1 cellular context compared by ENCODE assay signal in the genomic region with DNA sequence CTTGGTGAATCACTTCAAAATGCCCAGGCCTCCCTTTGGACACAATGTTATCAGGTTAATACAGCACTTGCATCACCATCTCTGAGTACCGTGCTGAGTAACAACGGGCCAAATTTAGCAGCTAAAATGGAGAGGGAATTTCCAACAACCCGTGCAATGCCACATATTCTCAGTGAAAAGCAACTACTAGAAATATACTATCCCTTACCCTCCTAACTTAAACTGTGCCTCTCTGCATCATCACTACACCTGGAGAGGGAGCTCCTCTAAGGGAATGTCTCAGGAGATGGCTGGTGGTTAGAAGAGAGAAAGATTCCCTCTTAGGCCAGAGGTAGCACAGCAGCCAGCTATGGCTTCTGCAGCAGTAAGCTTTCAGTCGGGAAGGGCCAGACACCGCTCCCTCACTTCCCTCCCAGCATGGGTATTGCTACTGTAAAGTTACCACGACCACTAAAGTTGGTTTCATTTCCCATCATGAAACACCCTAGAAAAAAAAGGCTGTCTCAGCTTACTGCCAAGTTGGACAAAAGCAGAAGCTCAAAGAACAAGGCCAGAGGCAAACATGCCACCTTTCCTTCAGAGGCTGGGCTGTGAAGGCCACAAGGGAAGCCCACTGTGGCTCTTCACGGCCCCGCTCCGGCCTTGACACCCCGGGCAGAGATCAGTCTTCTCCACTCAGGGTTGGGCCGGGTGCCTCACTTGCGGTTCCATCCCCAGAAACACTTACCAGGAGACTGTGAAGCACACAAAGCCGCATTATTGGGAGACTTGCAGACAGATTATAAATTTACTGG.
TF ChIP-seq lines count a peak whose summit lies in the region.

No MANE protein-coding gene starts in this region.

TF ChIP-seq in GM12878, 131 proteins besides CTCF, POLR2A, EP300 and RAD21 (continued from another document and continues in another):
- TF ChIP-seq MEF2B (IDR thresholded peaks at IDR 0.05; ENCODE audit: partially characterized antibody, poor library complexity, severe bottlenecking) (peak; percentile 70), GABPA (IDR thresholded peaks at IDR 0.05; ENCODE audit: low read depth) (no peak), TCF3 (IDR thresholded peaks at IDR 0.05; ENCODE audit: borderline replicate concordance, insufficient read depth, low read depth, low read length) (no peak), ZNF217 (IDR thresholded peaks at IDR 0.05) (peak; percentile 37; the same call in 1 of the 2 replicates), NRF1 (conservative IDR thresholded peaks at IDR 0.05; ENCODE audit: low read depth, low read length) (no peak), STAT1 (conservative IDR thresholded peaks at IDR 0.05) (no peak), SIN3A (IDR thresholded peaks at IDR 0.05; ENCODE audit: low read depth, low read length) (no peak), ETV6 (conservative IDR thresholded peaks at IDR 0.05 in 1 of 2, IDR thresholded peaks at IDR 0.05 in 1 of 2; ENCODE audit: borderline replicate concordance in 1 of 2, low read depth in 1 of 2) (peak in 1 of 2 experiments; percentile 86; a peak in 2 of 4 replicates), CHD4 (IDR thresholded peaks at IDR 0.05) (no peak), NFYA (IDR thresholded peaks at IDR 0.05; ENCODE audit: borderline replicate concordance, low read depth, low read length) (no peak), SPI1 (IDR thresholded peaks at IDR 0.05; ENCODE audit: borderline replicate concordance, insufficient read depth, low read depth, low read length) (peak; percentile 88), ZZZ3 (IDR thresholded peaks at IDR 0.05; ENCODE audit: control insufficient read depth, insufficient read length, low read depth) (no peak), RELA (IDR thresholded peaks at IDR 0.05; ENCODE audit: borderline replicate concordance, partially characterized antibody) (peak; percentile 72), NBN (IDR thresholded peaks at IDR 0.05) (peak; percentile 48; the same call in 1 of the 2 replicates), CREM (IDR thresholded peaks at IDR 0.05; ENCODE audit: low read depth) (peak; percentile 25; the same call in 1 of the 2 replicates), NR2F1 (conservative IDR thresholded peaks at IDR 0.05) (no peak), IRF4 (IDR thresholded peaks at IDR 0.05; ENCODE audit: low read depth, low read length) (peak; percentile 45; the same call in 1 of the 2 replicates), KDM1A (IDR thresholded peaks at IDR 0.05; ENCODE audit: borderline replicate concordance) (no peak), RCOR1 (conservative IDR thresholded peaks at IDR 0.05; ENCODE audit: low read depth, low read length) (no peak), NR2C1 (IDR thresholded peaks at IDR 0.05) (no peak), DPF2 (IDR thresholded peaks at IDR 0.05) (peak; percentile 67; the same call in 1 of the 2 replicates), BACH1 (IDR thresholded peaks at IDR 0.05; ENCODE audit: borderline replicate concordance) (0 out of 2 replicates have a peak, but pooled peaks have one; percentile 17), NFIC (IDR thresholded peaks at IDR 0.05; ENCODE audit: low read depth, low read length) (peak; percentile 76), NR2C2 (IDR thresholded peaks at IDR 0.05; ENCODE audit: borderline replicate concordance, control insufficient read depth, insufficient read length, low read depth) (no peak), YBX1 (IDR thresholded peaks at IDR 0.05) (no peak), WRNIP1 (IDR thresholded peaks at IDR 0.05; ENCODE audit: borderline replicate concordance, low read depth, low read length) (no peak), CBX3 (IDR thresholded peaks at IDR 0.05; ENCODE audit: borderline replicate concordance, low read depth) (no peak), MTA3 (IDR thresholded peaks at IDR 0.05; ENCODE audit: borderline replicate concordance, low read length) (peak; percentile 63), MXI1 (IDR thresholded peaks at IDR 0.05; ENCODE audit: low read depth, low read length) (peak; percentile 60; the same call in 1 of the 2 replicates)
- TF ChIP-seq, protein P1, sequence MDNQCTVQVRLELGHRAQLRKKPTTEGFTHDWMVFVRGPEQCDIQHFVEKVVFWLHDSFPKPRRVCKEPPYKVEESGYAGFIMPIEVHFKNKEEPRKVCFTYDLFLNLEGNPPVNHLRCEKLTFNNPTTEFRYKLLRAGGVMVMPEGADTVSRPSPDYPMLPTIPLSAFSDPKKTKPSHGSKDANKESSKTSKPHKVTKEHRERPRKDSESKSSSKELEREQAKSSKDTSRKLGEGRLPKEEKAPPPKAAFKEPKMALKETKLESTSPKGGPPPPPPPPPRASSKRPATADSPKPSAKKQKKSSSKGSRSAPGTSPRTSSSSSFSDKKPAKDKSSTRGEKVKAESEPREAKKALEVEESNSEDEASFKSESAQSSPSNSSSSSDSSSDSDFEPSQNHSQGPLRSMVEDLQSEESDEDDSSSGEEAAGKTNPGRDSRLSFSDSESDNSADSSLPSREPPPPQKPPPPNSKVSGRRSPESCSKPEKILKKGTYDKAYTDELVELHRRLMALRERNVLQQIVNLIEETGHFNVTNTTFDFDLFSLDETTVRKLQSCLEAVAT (IDR thresholded peaks at IDR 0.05), result peak; percentile 35; the same call in 1 of the 2 replicates
- TF ChIP-seq, protein P2, sequence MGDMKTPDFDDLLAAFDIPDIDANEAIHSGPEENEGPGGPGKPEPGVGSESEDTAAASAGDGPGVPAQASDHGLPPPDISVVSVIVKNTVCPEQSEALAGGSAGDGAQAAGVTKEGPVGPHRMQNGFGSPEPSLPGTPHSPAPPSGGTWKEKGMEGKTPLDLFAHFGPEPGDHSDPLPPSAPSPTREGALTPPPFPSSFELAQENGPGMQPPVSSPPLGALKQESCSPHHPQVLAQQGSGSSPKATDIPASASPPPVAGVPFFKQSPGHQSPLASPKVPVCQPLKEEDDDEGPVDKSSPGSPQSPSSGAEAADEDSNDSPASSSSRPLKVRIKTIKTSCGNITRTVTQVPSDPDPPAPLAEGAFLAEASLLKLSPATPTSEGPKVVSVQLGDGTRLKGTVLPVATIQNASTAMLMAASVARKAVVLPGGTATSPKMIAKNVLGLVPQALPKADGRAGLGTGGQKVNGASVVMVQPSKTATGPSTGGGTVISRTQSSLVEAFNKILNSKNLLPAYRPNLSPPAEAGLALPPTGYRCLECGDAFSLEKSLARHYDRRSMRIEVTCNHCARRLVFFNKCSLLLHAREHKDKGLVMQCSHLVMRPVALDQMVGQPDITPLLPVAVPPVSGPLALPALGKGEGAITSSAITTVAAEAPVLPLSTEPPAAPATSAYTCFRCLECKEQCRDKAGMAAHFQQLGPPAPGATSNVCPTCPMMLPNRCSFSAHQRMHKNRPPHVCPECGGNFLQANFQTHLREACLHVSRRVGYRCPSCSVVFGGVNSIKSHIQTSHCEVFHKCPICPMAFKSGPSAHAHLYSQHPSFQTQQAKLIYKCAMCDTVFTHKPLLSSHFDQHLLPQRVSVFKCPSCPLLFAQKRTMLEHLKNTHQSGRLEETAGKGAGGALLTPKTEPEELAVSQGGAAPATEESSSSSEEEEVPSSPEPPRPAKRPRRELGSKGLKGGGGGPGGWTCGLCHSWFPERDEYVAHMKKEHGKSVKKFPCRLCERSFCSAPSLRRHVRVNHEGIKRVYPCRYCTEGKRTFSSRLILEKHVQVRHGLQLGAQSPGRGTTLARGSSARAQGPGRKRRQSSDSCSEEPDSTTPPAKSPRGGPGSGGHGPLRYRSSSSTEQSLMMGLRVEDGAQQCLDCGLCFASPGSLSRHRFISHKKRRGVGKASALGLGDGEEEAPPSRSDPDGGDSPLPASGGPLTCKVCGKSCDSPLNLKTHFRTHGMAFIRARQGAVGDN (IDR thresholded peaks at IDR 0.05), result peak; percentile 83
- TF ChIP-seq, protein P3, sequence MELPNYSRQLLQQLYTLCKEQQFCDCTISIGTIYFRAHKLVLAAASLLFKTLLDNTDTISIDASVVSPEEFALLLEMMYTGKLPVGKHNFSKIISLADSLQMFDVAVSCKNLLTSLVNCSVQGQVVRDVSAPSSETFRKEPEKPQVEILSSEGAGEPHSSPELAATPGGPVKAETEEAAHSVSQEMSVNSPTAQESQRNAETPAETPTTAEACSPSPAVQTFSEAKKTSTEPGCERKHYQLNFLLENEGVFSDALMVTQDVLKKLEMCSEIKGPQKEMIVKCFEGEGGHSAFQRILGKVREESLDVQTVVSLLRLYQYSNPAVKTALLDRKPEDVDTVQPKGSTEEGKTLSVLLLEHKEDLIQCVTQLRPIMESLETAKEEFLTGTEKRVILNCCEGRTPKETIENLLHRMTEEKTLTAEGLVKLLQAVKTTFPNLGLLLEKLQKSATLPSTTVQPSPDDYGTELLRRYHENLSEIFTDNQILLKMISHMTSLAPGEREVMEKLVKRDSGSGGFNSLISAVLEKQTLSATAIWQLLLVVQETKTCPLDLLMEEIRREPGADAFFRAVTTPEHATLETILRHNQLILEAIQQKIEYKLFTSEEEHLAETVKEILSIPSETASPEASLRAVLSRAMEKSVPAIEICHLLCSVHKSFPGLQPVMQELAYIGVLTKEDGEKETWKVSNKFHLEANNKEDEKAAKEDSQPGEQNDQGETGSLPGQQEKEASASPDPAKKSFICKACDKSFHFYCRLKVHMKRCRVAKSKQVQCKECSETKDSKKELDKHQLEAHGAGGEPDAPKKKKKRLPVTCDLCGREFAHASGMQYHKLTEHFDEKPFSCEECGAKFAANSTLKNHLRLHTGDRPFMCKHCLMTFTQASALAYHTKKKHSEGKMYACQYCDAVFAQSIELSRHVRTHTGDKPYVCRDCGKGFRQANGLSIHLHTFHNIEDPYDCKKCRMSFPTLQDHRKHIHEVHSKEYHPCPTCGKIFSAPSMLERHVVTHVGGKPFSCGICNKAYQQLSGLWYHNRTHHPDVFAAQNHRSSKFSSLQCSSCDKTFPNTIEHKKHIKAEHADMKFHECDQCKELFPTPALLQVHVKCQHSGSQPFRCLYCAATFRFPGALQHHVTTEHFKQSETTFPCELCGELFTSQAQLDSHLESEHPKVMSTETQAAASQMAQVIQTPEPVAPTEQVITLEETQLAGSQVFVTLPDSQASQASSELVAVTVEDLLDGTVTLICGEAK (IDR thresholded peaks at IDR 0.05; ENCODE audit: borderline replicate concordance), result 0 out of 2 replicates have a peak, but pooled peaks have one; percentile 25
- TF ChIP-seq, protein P4, sequence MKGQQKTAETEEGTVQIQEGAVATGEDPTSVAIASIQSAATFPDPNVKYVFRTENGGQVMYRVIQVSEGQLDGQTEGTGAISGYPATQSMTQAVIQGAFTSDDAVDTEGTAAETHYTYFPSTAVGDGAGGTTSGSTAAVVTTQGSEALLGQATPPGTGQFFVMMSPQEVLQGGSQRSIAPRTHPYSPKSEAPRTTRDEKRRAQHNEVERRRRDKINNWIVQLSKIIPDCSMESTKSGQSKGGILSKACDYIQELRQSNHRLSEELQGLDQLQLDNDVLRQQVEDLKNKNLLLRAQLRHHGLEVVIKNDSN (IDR thresholded peaks at IDR 0.05; ENCODE audit: borderline replicate concordance, extremely low read length, insufficient read depth, low read depth, low read length), result no peak
- TF ChIP-seq, protein P5, sequence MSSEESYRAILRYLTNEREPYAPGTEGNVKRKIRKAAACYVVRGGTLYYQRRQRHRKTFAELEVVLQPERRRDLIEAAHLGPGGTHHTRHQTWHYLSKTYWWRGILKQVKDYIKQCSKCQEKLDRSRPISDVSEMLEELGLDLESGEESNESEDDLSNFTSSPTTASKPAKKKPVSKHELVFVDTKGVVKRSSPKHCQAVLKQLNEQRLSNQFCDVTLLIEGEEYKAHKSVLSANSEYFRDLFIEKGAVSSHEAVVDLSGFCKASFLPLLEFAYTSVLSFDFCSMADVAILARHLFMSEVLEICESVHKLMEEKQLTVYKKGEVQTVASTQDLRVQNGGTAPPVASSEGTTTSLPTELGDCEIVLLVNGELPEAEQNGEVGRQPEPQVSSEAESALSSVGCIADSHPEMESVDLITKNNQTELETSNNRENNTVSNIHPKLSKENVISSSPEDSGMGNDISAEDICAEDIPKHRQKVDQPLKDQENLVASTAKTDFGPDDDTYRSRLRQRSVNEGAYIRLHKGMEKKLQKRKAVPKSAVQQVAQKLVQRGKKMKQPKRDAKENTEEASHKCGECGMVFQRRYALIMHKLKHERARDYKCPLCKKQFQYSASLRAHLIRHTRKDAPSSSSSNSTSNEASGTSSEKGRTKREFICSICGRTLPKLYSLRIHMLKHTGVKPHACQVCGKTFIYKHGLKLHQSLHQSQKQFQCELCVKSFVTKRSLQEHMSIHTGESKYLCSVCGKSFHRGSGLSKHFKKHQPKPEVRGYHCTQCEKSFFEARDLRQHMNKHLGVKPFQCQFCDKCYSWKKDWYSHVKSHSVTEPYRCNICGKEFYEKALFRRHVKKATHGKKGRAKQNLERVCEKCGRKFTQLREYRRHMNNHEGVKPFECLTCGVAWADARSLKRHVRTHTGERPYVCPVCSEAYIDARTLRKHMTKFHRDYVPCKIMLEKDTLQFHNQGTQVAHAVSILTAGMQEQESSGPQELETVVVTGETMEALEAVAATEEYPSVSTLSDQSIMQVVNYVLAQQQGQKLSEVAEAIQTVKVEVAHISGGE (CRISPR knock-in tag; IDR thresholded peaks at IDR 0.05), result no peak
- TF ChIP-seq, protein P6, sequence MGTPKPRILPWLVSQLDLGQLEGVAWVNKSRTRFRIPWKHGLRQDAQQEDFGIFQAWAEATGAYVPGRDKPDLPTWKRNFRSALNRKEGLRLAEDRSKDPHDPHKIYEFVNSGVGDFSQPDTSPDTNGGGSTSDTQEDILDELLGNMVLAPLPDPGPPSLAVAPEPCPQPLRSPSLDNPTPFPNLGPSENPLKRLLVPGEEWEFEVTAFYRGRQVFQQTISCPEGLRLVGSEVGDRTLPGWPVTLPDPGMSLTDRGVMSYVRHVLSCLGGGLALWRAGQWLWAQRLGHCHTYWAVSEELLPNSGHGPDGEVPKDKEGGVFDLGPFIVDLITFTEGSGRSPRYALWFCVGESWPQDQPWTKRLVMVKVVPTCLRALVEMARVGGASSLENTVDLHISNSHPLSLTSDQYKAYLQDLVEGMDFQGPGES (IDR thresholded peaks at IDR 0.05), result no peak
- TF ChIP-seq, protein P7, sequence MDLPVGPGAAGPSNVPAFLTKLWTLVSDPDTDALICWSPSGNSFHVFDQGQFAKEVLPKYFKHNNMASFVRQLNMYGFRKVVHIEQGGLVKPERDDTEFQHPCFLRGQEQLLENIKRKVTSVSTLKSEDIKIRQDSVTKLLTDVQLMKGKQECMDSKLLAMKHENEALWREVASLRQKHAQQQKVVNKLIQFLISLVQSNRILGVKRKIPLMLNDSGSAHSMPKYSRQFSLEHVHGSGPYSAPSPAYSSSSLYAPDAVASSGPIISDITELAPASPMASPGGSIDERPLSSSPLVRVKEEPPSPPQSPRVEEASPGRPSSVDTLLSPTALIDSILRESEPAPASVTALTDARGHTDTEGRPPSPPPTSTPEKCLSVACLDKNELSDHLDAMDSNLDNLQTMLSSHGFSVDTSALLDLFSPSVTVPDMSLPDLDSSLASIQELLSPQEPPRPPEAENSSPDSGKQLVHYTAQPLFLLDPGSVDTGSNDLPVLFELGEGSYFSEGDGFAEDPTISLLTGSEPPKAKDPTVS (IDR thresholded peaks at IDR 0.05; ENCODE audit: low read depth, low read length), result no peak
- TF ChIP-seq, protein P8, sequence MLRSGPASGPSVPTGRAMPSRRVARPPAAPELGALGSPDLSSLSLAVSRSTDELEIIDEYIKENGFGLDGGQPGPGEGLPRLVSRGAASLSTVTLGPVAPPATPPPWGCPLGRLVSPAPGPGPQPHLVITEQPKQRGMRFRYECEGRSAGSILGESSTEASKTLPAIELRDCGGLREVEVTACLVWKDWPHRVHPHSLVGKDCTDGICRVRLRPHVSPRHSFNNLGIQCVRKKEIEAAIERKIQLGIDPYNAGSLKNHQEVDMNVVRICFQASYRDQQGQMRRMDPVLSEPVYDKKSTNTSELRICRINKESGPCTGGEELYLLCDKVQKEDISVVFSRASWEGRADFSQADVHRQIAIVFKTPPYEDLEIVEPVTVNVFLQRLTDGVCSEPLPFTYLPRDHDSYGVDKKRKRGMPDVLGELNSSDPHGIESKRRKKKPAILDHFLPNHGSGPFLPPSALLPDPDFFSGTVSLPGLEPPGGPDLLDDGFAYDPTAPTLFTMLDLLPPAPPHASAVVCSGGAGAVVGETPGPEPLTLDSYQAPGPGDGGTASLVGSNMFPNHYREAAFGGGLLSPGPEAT (IDR thresholded peaks at IDR 0.05; ENCODE audit: low read depth), result peak; percentile 74
